ENCODE assay signal across 8 cellular contexts in genomic region chr3:142723968-142724681, GRCh38. TPM values are rescaled to one million over a fixed set of nuclear protein-coding genes. Genes with fewer than 3 reads are reported as not detected.
DNase-seq lines count a peak whose midpoint lies in the region; ATAC-seq and TF ChIP-seq lines count a peak whose summit lies in the region.

TSS of gene TRPC1 (plus strand) at chr3:142724034. CDS start at chr3:142724560, 526 bp downstream.

- 0% methylated on average over 3 of the region's 73 CpGs for WGBS in suprapubic skin

- peak within 1 kb of the TSS; percentile 75 for H3K4me3 ChIP-seq in suprapubic skin

- no peaks in the 10 kb centered on the region for H3K36me3 ChIP-seq in suprapubic skin

- DNase-seq in Daoy (ENCODE audit: low read depth): peak; percentile 90
- DNase-seq in KG1 (lab: John Stamatoyannopoulos, UW): peak; percentile 55
- peak; percentile 58 for DNase-seq in SHP77 treated with DMSO at 0.1 percent for 48 hours (lab: John Stamatoyannopoulos, UW)
- DNase-seq in activated naive CD4-positive, alpha-beta T cell treated with Interleukin-2 at 50 U/mL for 16 hours: peak; percentile 75
- peak; percentile 86 for DNase-seq in globus pallidus (ENCODE audit: low spot score)
- DNase-seq in non-pigmented ciliary epithelial cell (ENCODE audit: low read depth): peak; percentile 26
- DNase-seq in suprapubic skin (ENCODE audit: low spot score in 2 of 2): peak; percentile 75 to 80

- H3K27me3 ChIP-seq in suprapubic skin: no peaks in the 10 kb centered on the region

- H3K4me1 ChIP-seq in suprapubic skin: peaks cover 14% of the 10 kb centered on the region

- TF ChIP-seq EP300 in suprapubic skin (IDR thresholded peaks at IDR 0.05): no peak

- peak; percentile 90 for ATAC-seq in GM21737 (IDR thresholded peaks at IDR 0.05; ENCODE audit: unreplicated experiment)

- H3K27ac ChIP-seq in suprapubic skin: peak within 1 kb of the TSS; percentile 96

- TF ChIP-seq POLR2A in suprapubic skin (IDR thresholded peaks at IDR 0.05): peak; percentile 46 to 70

- no peak for TF ChIP-seq CTCF in suprapubic skin (IDR thresholded peaks at IDR 0.05)

- H3K9me3 ChIP-seq in suprapubic skin: no peaks in the 10 kb centered on the region

RNA-seq across cellular contexts. Expression of gene TRPC1, which starts in this region (rescaled TPM):
- total RNA-seq in Daoy (2014; rRNA removed; shearing (Covaris generic)): 9.2 and 14.1 TPM in 2 replicates
- total RNA-seq in suprapubic skin: 10 to 100 TPM in 1 of 4 donors, 1 to 10 TPM in 3; 3.3 to 12.0 (median 4.6) TPM

Comparison
In these comparisons a context has a peak if more than half of its experiments do, and no peak if none do; other contexts are left out.
1. Peak in every context shown above with its lines: DNase-seq, ATAC-seq, H3K4me3 ChIP-seq and H3K27ac ChIP-seq.
2. DNase-seq: peak in every context shown above with its lines; median percentile 90 in Daoy; 86 in globus pallidus; 78 in suprapubic skin; 75 in activated naive CD4-positive, alpha-beta T cell treated with Interleukin-2 at 50 U/mL for 16 hours; 58 in SHP77 treated with DMSO at 0.1 percent for 48 hours; 55 in KG1; 26 in non-pigmented ciliary epithelial cell.